1 cellular context compared by ENCODE assay signal in the genomic region with DNA sequence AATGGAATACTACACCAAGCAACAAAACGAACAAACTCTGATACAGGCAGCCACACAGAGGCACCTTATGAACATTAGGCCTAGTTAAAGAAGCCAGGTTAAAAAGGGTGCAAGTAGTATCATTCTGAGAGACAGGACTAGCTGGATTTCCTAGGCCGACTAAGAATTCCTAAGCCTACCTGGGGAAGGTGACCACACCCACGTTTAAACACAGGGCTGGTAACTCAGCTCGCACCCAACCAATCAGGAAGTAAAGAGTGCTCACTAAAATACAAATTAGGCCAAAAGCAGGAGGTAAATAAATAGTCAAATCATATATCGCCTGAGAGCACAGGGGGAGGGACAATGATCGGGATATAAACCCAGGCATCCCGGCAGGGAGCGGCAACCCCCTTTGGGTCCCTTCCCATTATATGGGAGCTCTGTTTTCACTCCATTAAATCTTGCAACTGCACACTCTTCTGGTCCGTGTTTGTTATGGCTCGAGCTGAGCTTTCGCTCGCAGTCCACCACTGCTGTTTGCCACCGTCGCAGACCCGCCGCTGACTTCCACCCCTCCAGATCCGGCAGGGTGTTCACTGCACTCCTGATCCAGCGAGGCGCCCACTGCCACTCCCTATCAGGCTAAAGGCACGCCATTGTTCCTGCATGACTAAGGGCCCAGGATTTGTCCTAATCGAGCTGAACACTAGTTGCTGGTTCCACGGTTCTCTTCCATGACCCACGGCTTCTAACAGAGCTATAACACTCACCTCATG. TPM values are rescaled to one million over a fixed set of nuclear protein-coding genes. Genes with fewer than 3 reads are reported as not detected.
"Had no signal": no experiment of that assay in that cellular context is flagged by ENCODE, and none has a peak within 500 bp of the region (broad histone marks: within the 10 kb centered on the region; RNA-seq: fewer than 3 reads in every experiment).

No MANE protein-coding gene starts in this region.

RNA-seq across cellular contexts. Expression of gene SCUBE2, which starts 6.0 kb away (rescaled TPM):
- total RNA-seq: natural killer cell had no signal
